8 cellular contexts compared by ENCODE assay signal in the genomic region with DNA sequence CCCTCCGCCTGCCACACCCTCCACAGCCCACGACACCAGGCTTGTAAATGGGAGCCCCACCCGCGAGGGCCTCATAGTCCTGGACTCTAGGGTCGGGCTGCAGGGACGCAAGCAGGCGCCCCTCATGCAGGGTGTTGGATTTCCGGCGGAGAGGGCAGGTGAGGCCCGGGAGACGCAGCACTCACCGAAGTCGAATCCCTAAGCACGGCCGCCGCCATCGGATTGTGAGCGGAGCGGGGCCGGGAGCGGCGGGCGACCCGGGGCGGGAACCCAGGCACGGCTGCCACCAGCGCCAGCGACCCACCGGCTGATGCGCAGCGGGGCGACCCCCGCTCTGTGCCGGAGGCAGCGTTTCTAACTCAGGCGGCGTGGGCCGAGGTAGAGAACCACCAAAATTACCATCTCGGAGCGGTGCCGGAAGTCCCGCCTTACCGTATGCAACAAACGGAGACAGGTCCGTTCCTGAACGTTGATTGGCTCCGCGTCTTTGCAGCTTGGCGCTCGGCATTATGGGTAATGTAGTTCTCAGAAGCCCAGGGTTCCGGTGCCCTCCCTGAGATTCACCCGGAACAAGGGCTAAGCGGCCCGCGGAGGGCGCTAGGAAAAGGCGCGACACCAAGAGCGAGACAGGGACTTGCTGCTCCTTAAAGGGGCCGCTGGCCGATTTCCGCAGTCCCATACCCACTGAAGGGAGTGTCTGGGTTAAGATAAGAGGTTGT. TPM values are rescaled to one million over a fixed set of nuclear protein-coding genes. Genes with fewer than 3 reads are reported as not detected.
DNase-seq lines count a peak whose midpoint lies in the region; TF ChIP-seq lines count a peak whose summit lies in the region.

TSS of gene ZNF416 (minus strand) at position 425 of the 719 bp plus-strand sequence. CDS start at position 218, 207 bp downstream.

- H3K9me3 Mint-ChIP-seq in HFFc6 = peaks cover 56% of the 10 kb centered on the region

- peaks cover 47% of the 10 kb centered on the region for H3K36me3 Mint-ChIP-seq in HFFc6 (ENCODE audit: low read depth)

- DNase-seq in GM06990 (ENCODE audit: extremely low read depth, insufficient read length) = peak; percentile 91
- peak; percentile 97 for DNase-seq in HFFc6
- peak; percentile 99 for DNase-seq in NAMALWA (ENCODE audit: low spot score)
- peak; percentile 95 for DNase-seq in SK-N-DZ (ENCODE audit: low spot score)
- peak; percentile 96 for DNase-seq in activated naive CD4-positive, alpha-beta T cell treated with anti-CD3 and anti-CD28 coated beads, Interleukin-2, amount 50 U/mL, for 16 hours
- peak; percentile 98 for DNase-seq in globus pallidus (ENCODE audit: low spot score)
- peak; percentile 96 for DNase-seq in non-pigmented ciliary epithelial cell (ENCODE audit: low read depth)
- DNase-seq in superior temporal gyrus (ENCODE audit: extremely low spot score) = peak; percentile 100

- no peaks in the 10 kb centered on the region for H3K27me3 ChIP-seq in GM06990 (replicated peaks; ENCODE audit: control insufficient read depth, insufficient read depth, low read length)

- peak within 1 kb of the TSS; percentile 52 for H3K27ac Mint-ChIP-seq in HFFc6

- TF ChIP-seq CTCF in GM06990 (IDR thresholded peaks at IDR 0.05; ENCODE audit: insufficient read depth, low read length, poor library complexity, severe bottlenecking) (peak; percentile 38), HFFc6 (IDR thresholded peaks at IDR 0.05) (peak; percentile 41; the same call in 1 of the 2 replicates)

- peaks cover 4% of the 10 kb centered on the region for H3K27me3 Mint-ChIP-seq in HFFc6 (ENCODE audit: insufficient read depth)

- H3K4me3 Mint-ChIP-seq in HFFc6 = peak within 1 kb of the TSS; percentile 89

- peak within 1 kb of the TSS; percentile 84 for H3K4me3 ChIP-seq in GM06990 (replicated peaks; ENCODE audit: low read depth, low read length)

- peaks cover 13% of the 10 kb centered on the region for H3K36me3 ChIP-seq in GM06990 (ENCODE audit: control insufficient read depth, insufficient read depth, low read length)

- H3K4me1 Mint-ChIP-seq in HFFc6 (ENCODE audit: low read depth) = peaks cover 11% of the 10 kb centered on the region

RNA-seq across cellular contexts. Expression of gene ZNF416, which starts in this region (rescaled TPM):
- 1 to 10 TPM; 3.8 to 5.4 (median 5.0) TPM for total RNA-seq in HFFc6 (2021; fragmentation: NEBNext Ultra II Directional; extraction: Animal tissue kit (Norgen Biotek cat#: 25700))
- 1.5 and 2.7 TPM in 2 replicates for polyA plus RNA-seq in SK-N-DZ (2014; cell fraction: cytosol; rRNA removed)
- polyA plus RNA-seq in SK-N-DZ (2014; cell fraction: nucleus; rRNA removed) = 2.4 and 4.0 TPM in 2 replicates

Comparison
In these comparisons a context has a peak if more than half of its experiments do, and no peak if none do; other contexts are left out.
1. Peak in every context shown above with its lines: DNase-seq and H3K4me3 ChIP-seq.